Comparison of ENCODE assay signal across 10 cellular contexts in the genomic region with DNA sequence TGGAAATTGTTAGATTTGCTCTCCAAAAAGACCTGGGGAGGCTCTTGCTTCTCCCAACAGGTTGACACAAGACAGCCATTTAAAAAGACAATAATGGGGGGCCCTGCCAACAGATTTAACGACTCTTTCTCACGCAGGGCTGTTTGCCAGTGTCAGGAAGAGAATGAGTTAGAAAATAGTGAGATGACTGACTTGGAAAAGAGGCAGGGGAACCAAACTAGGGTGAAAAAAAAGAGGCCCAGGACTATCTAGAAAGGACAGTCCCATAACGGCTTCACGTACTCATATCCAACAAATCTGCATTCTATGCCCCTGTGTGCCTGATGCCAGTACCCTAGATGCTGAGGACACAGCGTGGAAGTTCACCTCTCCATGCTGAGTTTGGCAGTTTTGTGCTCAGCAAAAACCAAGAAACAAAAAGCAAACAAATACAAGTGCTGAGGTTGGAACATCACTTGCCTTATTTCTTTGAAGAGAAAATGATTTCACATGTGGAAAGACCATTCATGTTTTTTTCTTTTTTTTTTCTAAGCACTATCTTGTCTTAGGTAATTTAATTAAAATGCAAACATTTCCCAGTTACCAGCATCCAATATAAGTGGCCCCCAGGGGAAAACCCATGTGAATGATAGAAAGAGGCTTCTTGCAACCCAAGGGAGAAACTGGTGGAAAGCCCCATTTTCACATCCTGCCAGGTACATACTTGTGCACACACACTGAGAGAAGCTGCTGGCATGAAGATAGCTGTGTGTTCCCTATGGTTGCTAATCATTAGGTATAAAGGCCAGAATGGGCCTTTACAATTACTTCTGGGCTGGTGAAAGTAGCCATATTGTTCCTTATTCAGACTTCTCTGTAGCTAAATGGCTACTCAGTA. TPM values are rescaled to one million over a fixed set of nuclear protein-coding genes. Genes with fewer than 3 reads are reported as not detected.
A peak's percentile ranks its signal among the peaks of the same experiment; 100 is the strongest.
DNase-seq lines count a peak whose midpoint lies in the region; ATAC-seq and TF ChIP-seq lines count a peak whose summit lies in the region.
"Had no signal": no experiment of that assay in that cellular context is flagged by ENCODE, and none has a peak within 500 bp of the region (broad histone marks: within the 10 kb centered on the region; RNA-seq: fewer than 3 reads in every experiment).

No MANE protein-coding gene starts in this region.

- no peaks in the 10 kb centered on the region for H3K9me3 Mint-ChIP-seq in activated T-cell treated with anti-CD3 and anti-CD28 coated beads, Interleukin-2, amount 50 U/mL, for 24 hours
- H3K9me3 Mint-ChIP-seq in activated B cell treated with CpG ODN at 0.5 μM for 24 hours: no peaks in the 10 kb centered on the region

- no peak overlapping the region for H4K8ac ChIP-seq in neuronal stem cell (ENCODE audit: low read depth, low read length)

- H2BK15ac ChIP-seq in neuronal stem cell (ENCODE audit: low read length): no peak overlapping the region

- no peak overlapping the region for H3K9ac ChIP-seq in neuronal stem cell (ENCODE audit: low read depth, low read length, poor library complexity)

- H3K27me3 Mint-ChIP-seq in activated T-cell treated with anti-CD3 and anti-CD28 coated beads, Interleukin-2, amount 50 U/mL, for 24 hours: no peaks in the 10 kb centered on the region
- H3K27me3 Mint-ChIP-seq in activated B cell treated with CpG ODN at 0.5 μM for 24 hours: no peaks in the 10 kb centered on the region

- no peak overlapping the region for H3K18ac ChIP-seq in neuronal stem cell (ENCODE audit: low read length)

- peak overlapping the region; percentile 96 for H3K27ac Mint-ChIP-seq in activated T-cell treated with anti-CD3 and anti-CD28 coated beads, Interleukin-2, amount 50 U/mL, for 24 hours
- H3K27ac Mint-ChIP-seq in activated B cell treated with CpG ODN at 0.5 μM for 24 hours: peak overlapping the region; percentile 95

- no peak overlapping the region for H2AK5ac ChIP-seq in neuronal stem cell (ENCODE audit: low read depth, low read length)

- TF ChIP-seq CTCF in activated B cell treated with CpG ODN at 0.5 μM for 24 hours (IDR thresholded peaks at IDR 0.05): no peak

- H3K27me3 ChIP-seq in neuronal stem cell (ENCODE audit: control insufficient read depth in 3 of 3, insufficient read depth in 3 of 3, low read depth in 1 of 3, low read length in 3 of 3): no peaks in the 10 kb centered on the region

- H3K9me3 ChIP-seq in neuronal stem cell (replicated peaks in 1 of 2; ENCODE audit: control insufficient read depth in 2 of 2, insufficient read depth in 1 of 2, low read depth in 1 of 2, low read length in 2 of 2): peaks cover 0 to 2% of the 10 kb centered on the region in 2 donors

- CTCF ChIA-PET in activated B cell treated with CpG ODN at 0.5 μM for 24 hours (lab: Charles Lee): interaction anchor here (0.9 to 4.1 kb wide), 11 partner anchors 8 to 145 kb away, joined by 3 to 34 read pairs (median 5); partner anchors contain the start of gene WIPF1

- peaks cover 2 to 4% of the 10 kb centered on the region in 2 donors for H3K36me3 ChIP-seq in neuronal stem cell (replicated peaks in 1 of 2; ENCODE audit: control insufficient read depth in 2 of 2, insufficient read depth in 2 of 2, low read length in 2 of 2)

- intact Hi-C loops in activated B cell treated with CpG ODN at 0.5 μM for 24 hours (cut with micrococcal nuclease): loop anchor here (1.0 to 2.0 kb wide), 5 partner anchors 8 to 75 kb away; no protein-coding TSS in a partner anchor

- no peak overlapping the region for H4K91ac ChIP-seq in neuronal stem cell (ENCODE audit: low read depth, low read length, poor library complexity)

- H2BK5ac ChIP-seq in neuronal stem cell (ENCODE audit: low read length): no peak overlapping the region

- no peak overlapping the region for H2BK12ac ChIP-seq in neuronal stem cell (ENCODE audit: low read length)

- peak overlapping the region; percentile 40 for H3K27ac ChIP-seq in substantia nigra (ENCODE audit: low read depth, low read length, poor library complexity, severe bottlenecking)
- H3K27ac ChIP-seq in neuronal stem cell (replicated peaks; ENCODE audit: low read length): no peak overlapping the region

- no peak for DNase-seq in activated T-cell treated with anti-CD3 and anti-CD28 coated beads, Interleukin-2, amount 50 U/mL, for 24 hours
- DNase-seq in activated T-cell treated with anti-CD3 and anti-CD28 coated beads, Interleukin-2, amount 50 U/mL, for 1 hour: no peak
- DNase-seq in activated B cell treated with CpG ODN at 0.5 μM for 24 hours: no peak
- no peak for DNase-seq in substantia nigra (lab: John Stamatoyannopoulos, UW)
- DNase-seq in neuronal stem cell (ENCODE audit: low spot score): no peak
- no peak for DNase-seq in NCI-H2171 treated with DMSO at 0.1 percent for 48 hours (lab: John Stamatoyannopoulos, UW)
- no peak for DNase-seq in A172 (ENCODE audit: low spot score)
- DNase-seq: C1 segment of cervical spinal cord, NCI-H187 treated with DMSO at 0.1 percent for 48 hours had no signal

- H3K79me1 ChIP-seq in neuronal stem cell (ENCODE audit: low read depth, low read length): no peaks in the 10 kb centered on the region

- H3K4me3 ChIP-seq in neuronal stem cell (ENCODE audit: low read length in 2 of 2): no peak overlapping the region

- peaks cover 90% of the 10 kb centered on the region for H3K4me1 Mint-ChIP-seq in activated T-cell treated with anti-CD3 and anti-CD28 coated beads, Interleukin-2, amount 50 U/mL, for 24 hours (ENCODE audit: low read depth)
- H3K4me1 Mint-ChIP-seq in activated B cell treated with CpG ODN at 0.5 μM for 24 hours: peaks cover 82% of the 10 kb centered on the region

- peak overlapping the region; percentile 62 for H3K4me3 Mint-ChIP-seq in activated T-cell treated with anti-CD3 and anti-CD28 coated beads, Interleukin-2, amount 50 U/mL, for 24 hours
- peak overlapping the region; percentile 64 for H3K4me3 Mint-ChIP-seq in activated B cell treated with CpG ODN at 0.5 μM for 24 hours

- H2AFZ ChIP-seq in neuronal stem cell (ENCODE audit: low read length): no peak overlapping the region

- ATAC-seq in HG02973 (IDR thresholded peaks at IDR 0.05; ENCODE audit: unreplicated experiment) (peak; percentile 65), activated B cell treated with CpG ODN at 0.5 μM for 24 hours (ENCODE audit: low read depth) (peak; percentile 82)

- no peak overlapping the region for H3K14ac ChIP-seq in neuronal stem cell (ENCODE audit: low read length)

- H3K4me2 ChIP-seq in neuronal stem cell (ENCODE audit: insufficient read depth, low read length, poor library complexity, severe bottlenecking): no peak overlapping the region

- no peak overlapping the region for H2BK120ac ChIP-seq in neuronal stem cell (ENCODE audit: low read depth, low read length)

- H3K4me1 ChIP-seq in neuronal stem cell (ENCODE audit: control insufficient read depth in 2 of 2, insufficient read depth in 1 of 2, low read depth in 1 of 2, low read length in 2 of 2): peaks cover under 1 to 3% of the 10 kb centered on the region in 2 donors

- H3K23ac ChIP-seq in neuronal stem cell (ENCODE audit: low read depth, low read length, poor library complexity): no peak overlapping the region

- no peak overlapping the region for H3K4ac ChIP-seq in neuronal stem cell (ENCODE audit: low read length)

- H3K36me3 Mint-ChIP-seq in activated T-cell treated with anti-CD3 and anti-CD28 coated beads, Interleukin-2, amount 50 U/mL, for 24 hours (ENCODE audit: low read depth): peaks cover 58% of the 10 kb centered on the region
- peaks cover 30% of the 10 kb centered on the region for H3K36me3 Mint-ChIP-seq in activated B cell treated with CpG ODN at 0.5 μM for 24 hours (ENCODE audit: low read depth)

- POLR2A ChIA-PET in activated B cell treated with CpG ODN at 0.5 μM for 24 hours (lab: Charles Lee): interaction anchor here (0.7 to 12.6 kb wide), 10 partner anchors 9 to 79 kb away, joined by 3 to 301 read pairs (median 6); partner anchors contain the start of gene WIPF1

- WGBS in neuronal stem cell (ENCODE audit: extremely low coverage in 2 of 2, insufficient read length in 2 of 2, insufficient replicate concordance in 1 of 2), 2 donors: no CpG with 5 or more reads among the region's 5 CpGs

RNA-seq across cellular contexts. Expression of gene WIPF1, which starts 10.6 kb away (rescaled TPM):
- total RNA-seq in activated B cell treated with CpG ODN at 0.5 μM for 24 hours: 293 TPM in 2 replicates
- polyA plus RNA-seq in neuronal stem cell (2013, experiment 1 of 2): 20.8 TPM
- polyA plus RNA-seq in neuronal stem cell (2013, experiment 2 of 2): 21.6 TPM
- total RNA-seq in A172 (2014; rRNA removed; shearing (Covaris generic)): 8.1 and 8.6 TPM in 2 replicates

Comparison
In these comparisons a context has a peak if more than half of its experiments do, and no peak if none do; other contexts are left out.
1. RNA of gene WIPF1, which starts 10.6 kb away (total RNA-seq): 293 TPM in activated B cell treated with CpG ODN at 0.5 μM for 24 hours; 8.1 to 8.6 TPM in A172; every median in the first group is over 10 times any median in the second.